30 cellular contexts compared by ENCODE assay signal in genomic region chr6:3076320-3076719, GRCh38. TPM values are rescaled to one million over a fixed set of nuclear protein-coding genes. Genes with fewer than 3 reads are reported as not detected.
DNase-seq lines count a peak whose midpoint lies in the region; ATAC-seq, FAIRE-seq and TF ChIP-seq lines count a peak whose summit lies in the region.
"Had no signal": no experiment of that assay in that cellular context is flagged by ENCODE, and none has a peak within 500 bp of the region (broad histone marks: within the 10 kb centered on the region; RNA-seq: fewer than 3 reads in every experiment).

No MANE protein-coding gene starts in this region.

- H3K27me3 ChIP-seq in BLaER1 treated with 17β-estradiol and CSF1 and Interleukin-3, amounts not matched to agents 10 nM and 100 nM: no peaks in the 10 kb centered on the region
- H3K27me3 ChIP-seq in CD8-positive, alpha-beta memory T cell (ENCODE audit: insufficient read depth, low read length, poor library complexity, severe bottlenecking): no peaks in the 10 kb centered on the region
- H3K27me3 ChIP-seq in OCI-LY1 (ENCODE audit: insufficient read depth, low read length) (no peaks in the 10 kb centered on the region), H1 (replicated peaks in 1 of 4; ENCODE audit: control insufficient read depth in 3 of 4, extremely low read depth in 1 of 4, insufficient read depth in 3 of 4, low read length in 3 of 4) (no peaks in the 10 kb centered on the region), tibial artery (no peaks in the 10 kb centered on the region)
- H3K27me3 ChIP-seq: BLaER1, gastroesophageal sphincter, hepatocyte, left lung had no signal

- no peak for ATAC-seq in GM18502 (IDR thresholded peaks at IDR 0.05; ENCODE audit: poor library complexity, unreplicated experiment)
- ATAC-seq: gastroesophageal sphincter, left lung, Panc1 had no signal

- CTCF ChIA-PET in CD8-positive, alpha-beta memory T cell (lab: Charles Lee): interaction anchor here (0.9 to 1.3 kb wide), 2 partner anchors 45 to 72 kb away, joined by 3 read pairs; no protein-coding TSS in a partner anchor
- CTCF ChIA-PET in H1 (lab: Charles Lee; ENCODE audit: partially characterized antibody): interaction anchor here (0.9 to 2.7 kb wide), 7 partner anchors 10 to 867 kb away, joined by 3 to 11 read pairs (median 3); no protein-coding TSS in a partner anchor

- H3K18ac ChIP-seq in H1 (ENCODE audit: extremely low read depth, low read length): 0 out of 2 replicates have a peak overlapping the region, but pooled peaks have one; percentile 27

- H3K56ac ChIP-seq in H1 (replicated peaks; ENCODE audit: insufficient read length, low read depth, low read length): no peak overlapping the region

- H4K91ac ChIP-seq in H1 (replicated peaks; ENCODE audit: insufficient read length, low read length): peak overlapping the region; percentile 19

- peak overlapping the region; percentile 53 for H4K5ac ChIP-seq in H1 (ENCODE audit: insufficient read length, low read depth, low read length)

- 0 out of 2 replicates have a peak overlapping the region, but pooled peaks have one; percentile 19 for H2BK20ac ChIP-seq in H1 (ENCODE audit: low read length)

- no peak for TF ChIP-seq POLR2A in H1 (IDR thresholded peaks at IDR 0.05; ENCODE audit: control extremely low read depth in 1 of 2, low read depth in 2 of 2, low read length in 2 of 2)

- no peak overlapping the region for H3K4me3 ChIP-seq in BLaER1 treated with 17β-estradiol and CSF1 and Interleukin-3, amounts not matched to agents 10 nM and 100 nM
- no peak overlapping the region for H3K4me3 ChIP-seq in CD8-positive, alpha-beta memory T cell (ENCODE audit: low read length)
- H3K4me3 ChIP-seq in OCI-LY1 (ENCODE audit: low read depth, low read length, poor library complexity, severe bottlenecking) (no peak overlapping the region), H1 (ENCODE audit: extremely low read depth in 1 of 4, insufficient read depth in 2 of 4, low read depth in 3 of 4, low read length in 4 of 4) (no peak overlapping the region; a peak in 1 of 8 replicates), tibial artery (no peak overlapping the region)
- H3K4me3 ChIP-seq: BLaER1, gastroesophageal sphincter, hepatocyte, left lung, smooth muscle cell had no signal

- H3K27ac ChIP-seq in BLaER1 treated with 17β-estradiol and CSF1 and Interleukin-3, amounts not matched to agents 10 nM and 100 nM: peak overlapping the region in 7 of 11 experiments; percentile 23 to 68 (median 58); a peak in 9 of 22 replicates
- H3K27ac ChIP-seq in CD8-positive, alpha-beta memory T cell (ENCODE audit: low read depth, low read length): no peak overlapping the region
- H3K27ac ChIP-seq in OCI-LY1 (ENCODE audit: low read depth, low read length, poor library complexity, severe bottlenecking) (peak overlapping the region; percentile 71), H1 (ENCODE audit: low read depth, low read length) (peak overlapping the region; percentile 36; the same call in 1 of the 2 replicates), tibial artery (no peak overlapping the region)
- H3K27ac ChIP-seq: BLaER1, gastroesophageal sphincter, hepatocyte, left lung, parathyroid adenoma, WERI-Rb-1 had no signal

- no peak overlapping the region for H4K8ac ChIP-seq in H1 (ENCODE audit: extremely low read depth, insufficient read depth, low read length)

- peak overlapping the region in 5 of 8 donors; percentile 63 to 96 (median 85) for H3K27ac Mint-ChIP-seq in CD8-positive, alpha-beta memory T cell

- H2BK15ac ChIP-seq in H1 (ENCODE audit: low read length): no peak overlapping the region

- no peak for TF ChIP-seq RAD21 in H1 (IDR thresholded peaks at IDR 0.05 in 1 of 2, conservative IDR thresholded peaks at IDR 0.05 in 1 of 2; ENCODE audit: low read depth in 2 of 2, low read length in 2 of 2)

- 0 out of 2 replicates have a peak, but pooled peaks cover 4% of the 10 kb centered on the region for H3F3A ChIP-seq in OCI-LY1 (ENCODE audit: insufficient read depth, low read length)

- WGBS in H1 (ENCODE audit: extremely low coverage in 1 of 2, insufficient coverage in 1 of 2, insufficient read length in 1 of 2, insufficient replicate concordance in 2 of 2, low coverage in 1 of 2, low lambda C conversion rate in 2 of 2, missing lambda C conversion rate in 1 of 2), 2 experiments: 80% methylated on average over 3 of the region's 3 CpGs; no CpG with 5 or more reads in 1 of the 2 experiments

- H3K36me3 Mint-ChIP-seq in CD8-positive, alpha-beta memory T cell: peaks cover 8 to 71% (median 20%) of the 10 kb centered on the region in 3 donors

- H2BK12ac ChIP-seq in H1 (ENCODE audit: low read depth, low read length): peak overlapping the region; percentile 64

- peaks cover 47 to 74% (median 60%) of the 10 kb centered on the region in 11 experiments for H3K36me3 ChIP-seq in BLaER1 treated with 17β-estradiol and CSF1 and Interleukin-3, amounts not matched to agents 10 nM and 100 nM
- H3K36me3 ChIP-seq in CD8-positive, alpha-beta memory T cell (ENCODE audit: insufficient read depth, low read length): peaks cover 37% of the 10 kb centered on the region
- H3K36me3 ChIP-seq in OCI-LY1 (ENCODE audit: insufficient read depth, low read length): peaks cover 48% of the 10 kb centered on the region
- peaks cover 0 to 41% (median 16%) of the 10 kb centered on the region in 4 experiments; a peak in 6 of 8 replicates for H3K36me3 ChIP-seq in H1 (ENCODE audit: control insufficient read depth in 2 of 4, insufficient read depth in 4 of 4, low read length in 3 of 4)
- peaks cover 42 to 48% (median 44%) of the 10 kb centered on the region in 3 donors for H3K36me3 ChIP-seq in tibial artery

- no peak for TF ChIP-seq CTCF in OCI-LY1 (IDR thresholded peaks at IDR 0.05; ENCODE audit: low read length)
- no peak for TF ChIP-seq CTCF in H1 (IDR thresholded peaks at IDR 0.05; ENCODE audit: control extremely low read depth in 1 of 3, insufficient read depth in 1 of 3, low read depth in 1 of 3, low read length in 3 of 3)
- TF ChIP-seq CTCF in tibial artery (IDR thresholded peaks at IDR 0.05): no peak

- peak overlapping the region in 2 of 7 donors; percentile 31 to 77 for H3K4me3 Mint-ChIP-seq in CD8-positive, alpha-beta memory T cell

- POLR2A ChIA-PET in CD8-positive, alpha-beta memory T cell (lab: Charles Lee): interaction anchor here (1.1 to 1.8 kb wide), 2 partner anchors 9 to 12 kb away, joined by 4 to 7 read pairs; no protein-coding TSS in a partner anchor
- POLR2A ChIA-PET in H1 (lab: Charles Lee; ENCODE audit: partially characterized antibody): interaction anchor here (0.6 to 2.2 kb wide), 13 partner anchors 8 to 1255 kb away, joined by 3 to 9 read pairs (median 5); no protein-coding TSS in a partner anchor

- no peaks in the 10 kb centered on the region for H3K27me3 Mint-ChIP-seq in CD8-positive, alpha-beta memory T cell
- H3K27me3 Mint-ChIP-seq: activated naive CD4-positive, alpha-beta T cell treated with anti-CD3 and anti-CD28 coated beads, Interleukin-2, amount 50 U/mL, for 24 hours had no signal

- TF ChIP-seq EP300 in H1 (IDR thresholded peaks at IDR 0.05; ENCODE audit: borderline replicate concordance in 1 of 2, low read depth in 2 of 2, low read length in 2 of 2): no peak

- H3K4me2 ChIP-seq in BLaER1 treated with 17β-estradiol and CSF1 and Interleukin-3, amounts not matched to agents 10 nM and 100 nM: peak overlapping the region in 8 of 11 experiments; percentile 68 to 85 (median 73); a peak in 14 of 22 replicates
- H3K4me2 ChIP-seq in OCI-LY1 (ENCODE audit: low read length) (peak overlapping the region; percentile 51; the same call in 1 of the 2 replicates), H1 (ENCODE audit: insufficient read depth in 1 of 2, low read depth in 2 of 2, low read length in 2 of 2) (peak overlapping the region in 1 of 2 experiments; percentile 67; a peak in 1 of 4 replicates)
- H3K4me2 ChIP-seq: hepatocyte, smooth muscle cell had no signal

- H3K79me1 ChIP-seq in H1 (ENCODE audit: low read depth, low read length): peaks cover 5% of the 10 kb centered on the region; the same call in 1 of the 2 replicates

- no peaks in the 10 kb centered on the region; the same call in 1 of the 2 replicates for H3K23me2 ChIP-seq in H1 (ENCODE audit: low read depth, low read length)

- no peak overlapping the region for H3K23ac ChIP-seq in H1 (ENCODE audit: insufficient read length)

- H3K4me1 ChIP-seq in BLaER1 treated with 17β-estradiol and CSF1 and Interleukin-3, amounts not matched to agents 10 nM and 100 nM: peaks cover 39 to 57% (median 48%) of the 10 kb centered on the region in 10 experiments
- peaks cover 20% of the 10 kb centered on the region for H3K4me1 ChIP-seq in CD8-positive, alpha-beta memory T cell (ENCODE audit: insufficient read depth, low read length)
- H3K4me1 ChIP-seq in OCI-LY1 (ENCODE audit: insufficient read depth, low read length, severe bottlenecking) (peaks cover 36% of the 10 kb centered on the region), H1 (replicated peaks in 1 of 4; ENCODE audit: control insufficient read depth in 3 of 4, insufficient read depth in 4 of 4, low read length in 3 of 4) (peaks cover 3 to 28% (median 12%) of the 10 kb centered on the region in 4 experiments; a peak in 6 of 7 replicates), tibial artery (peaks cover 0 to 22% (median 18%) of the 10 kb centered on the region in 4 donors)
- H3K4me1 ChIP-seq: parathyroid adenoma had no signal

- H2BK120ac ChIP-seq in H1 (replicated peaks; ENCODE audit: low read depth, low read length): no peak overlapping the region

- H3K79me2 ChIP-seq in OCI-LY1 (ENCODE audit: insufficient read depth, low read length) (peaks cover 44% of the 10 kb centered on the region), H1 (ENCODE audit: control insufficient read depth in 1 of 2, insufficient read depth in 2 of 2, low read length in 2 of 2) (peaks cover 3 to 39% of the 10 kb centered on the region in 2 experiments; a peak in 2 of 4 replicates)

- no peak overlapping the region; a peak in 1 of 22 replicates for H3K9ac ChIP-seq in BLaER1 treated with 17β-estradiol and CSF1 and Interleukin-3, amounts not matched to agents 10 nM and 100 nM
- peak overlapping the region; percentile 20; the same call in 1 of the 2 replicates for H3K9ac ChIP-seq in OCI-LY1 (ENCODE audit: low read length)
- no peak overlapping the region for H3K9ac ChIP-seq in H1 (replicated peaks in 1 of 4; ENCODE audit: extremely low read depth in 1 of 4, low read depth in 3 of 4, low read length in 3 of 4)
- H3K9ac ChIP-seq: BLaER1, parathyroid adenoma had no signal

- H2BK5ac ChIP-seq in H1 (ENCODE audit: low read depth, low read length): peak overlapping the region; percentile 99

- H3K14ac ChIP-seq in H1 (ENCODE audit: insufficient read length): no peak overlapping the region

- H2AK5ac ChIP-seq in H1 (ENCODE audit: low read depth, low read length): peak overlapping the region; percentile 95; the same call in 1 of the 2 replicates

- DNase-seq in CD8-positive, alpha-beta memory T cell: no peak
- DNase-seq in H1 (ENCODE audit: low read depth in 1 of 2, low spot score in 2 of 2) (no peak), hypothalamus (lab: John Stamatoyannopoulos, UW) (no peak), tibial artery (no peak), SHP77 treated with DMSO at 0.1 percent for 48 hours (lab: John Stamatoyannopoulos, UW) (no peak)
- DNase-seq: activated CD4-positive, alpha-beta T cell treated with anti-CD3 and anti-CD28 coated beads, Interleukin-2, amount 50 U/mL, for 1 hour; GDM1; left lung; mesenchymal stem cell; NCI-H1436 treated with DMSO at 0.1 percent for 48 hours; NCI-H2081 treated with DMSO at 0.1 percent for 48 hours; NCI-H226; NCI-H69; SHP77; stimulated activated CD4-positive, alpha-beta T cell treated with anti-CD3 and anti-CD28 coated beads, Interleukin-1b, Interleukin-23, amount 100 ng/mL, for 48 hours; stimulated activated naive CD8-positive, alpha-beta T cell treated with anti-CD3 and anti-CD28 coated beads, Interleukin-15, Interleukin-2, amounts not matched to agents 100 U/mL and 50 U/mL, for 24 hours; T1000; WERI-Rb-1 had no signal

- H3K9me3 Mint-ChIP-seq in CD8-positive, alpha-beta memory T cell: no peaks in the 10 kb centered on the region
- H3K9me3 Mint-ChIP-seq: activated naive CD4-positive, alpha-beta T cell treated with anti-CD3 and anti-CD28 coated beads, Interleukin-2, amount 50 U/mL, for 24 hours; activated T-helper 1 cell treated with anti-CD3 and anti-CD28 coated beads, Interleukin-12 subunit alpha, Interleukin-12 subunit beta, Interleukin-2, Interleukin-4 antibody, amounts not matched to agents 30 ng/mL and 10 ng/mL and 1 ng/mL, durations not matched to agents 14 hours and 24 hours and 36 hours had no signal

- intact Hi-C loops in tibial artery (cut with DNase I; ENCODE audit: low total_unique reads): no loop called here

- no peak overlapping the region for H3K4ac ChIP-seq in H1 (replicated peaks; ENCODE audit: insufficient read length, low read depth, low read length)

- H3K9me3 ChIP-seq in BLaER1 treated with 17β-estradiol and CSF1 and Interleukin-3, amounts not matched to agents 10 nM and 100 nM (replicated peaks in 1 of 11): peaks cover 0 to 14% (median 10%) of the 10 kb centered on the region in 11 experiments; a peak in 10 of 22 replicates
- H3K9me3 ChIP-seq in CD8-positive, alpha-beta memory T cell (ENCODE audit: low read length): no peaks in the 10 kb centered on the region
- H3K9me3 ChIP-seq in OCI-LY1 (ENCODE audit: low read length) (no peaks in the 10 kb centered on the region), H1 (ENCODE audit: insufficient read depth in 2 of 2, low read depth in 1 of 2, low read length in 1 of 2) (peaks cover 0 to 5% of the 10 kb centered on the region in 2 experiments; a peak in 2 of 4 replicates), tibial artery (no peaks in the 10 kb centered on the region)
- H3K9me3 ChIP-seq: gastroesophageal sphincter, left lung had no signal

- H3K4me1 Mint-ChIP-seq in CD8-positive, alpha-beta memory T cell: peaks cover 59 to 73% (median 69%) of the 10 kb centered on the region in 3 donors

- peaks cover 0 to 90% (median 29%) of the 10 kb centered on the region in 11 experiments; a peak in 14 of 22 replicates for H4K20me1 ChIP-seq in BLaER1 treated with 17β-estradiol and CSF1 and Interleukin-3, amounts not matched to agents 10 nM and 100 nM
- H4K20me1 ChIP-seq in OCI-LY1 (ENCODE audit: insufficient read depth, low read length): no peaks in the 10 kb centered on the region
- H4K20me1 ChIP-seq in H1 (replicated peaks in 1 of 2; ENCODE audit: control insufficient read depth in 1 of 2, insufficient read depth in 2 of 2, low read length in 2 of 2): no peaks in the 10 kb centered on the region

- no peak overlapping the region for H2AFZ ChIP-seq in OCI-LY1 (ENCODE audit: low read length)
- H2AFZ ChIP-seq in H1 (ENCODE audit: low read length): no peak overlapping the region
- H2AFZ ChIP-seq: hepatocyte, parathyroid adenoma had no signal

- FAIRE-seq in H1 (lab: Jason Lieb, UNC): no peak
- FAIRE-seq: islet of Langerhans had no signal

- H3K9me2 ChIP-seq in OCI-LY1 (ENCODE audit: low read depth, low read length): no peaks in the 10 kb centered on the region

RNA-seq across cellular contexts. Expression of gene RIPK1, which starts 8.0 kb away (rescaled TPM):
- total RNA-seq in CD8-positive, alpha-beta memory T cell: 10 to 100 TPM; 21.7 to 22.1 TPM
- polyA plus RNA-seq in CD8-positive, alpha-beta memory T cell: 25.1 TPM
- 20.7 and 22.9 TPM in 2 replicates for total RNA-seq in H1 (2021; fragmentation: NEBNext Ultra II Directional; extraction: Animal tissue kit (Norgen Biotek cat#: 25700))
- polyA plus RNA-seq in H1 (2011; rRNA removed): 5.5 and 5.9 TPM in 2 replicates
- polyA plus RNA-seq in H1 (2011; cell fraction: cytosol; rRNA removed): 9.7 TPM
- polyA plus RNA-seq in H1 (2011; cell fraction: nucleus; rRNA removed): 8.1 TPM
- polyA plus RNA-seq in H1 (2012, experiment 1 of 2): 9.6 to 15.1 TPM (median 12.2 TPM) in 4 replicates
- 1.5 TPM for polyA plus RNA-seq in H1 (2012, experiment 2 of 2)
- polyA plus RNA-seq in H1 (2013, experiment 1 of 2): 11.9 TPM
- 12.2 TPM for polyA plus RNA-seq in H1 (2013, experiment 2 of 2)
- polyA minus RNA-seq in H1 (2011; rRNA and poly(A)+ RNA removed): 12.2 and 18.1 TPM in 2 replicates
- 6.1 TPM for polyA minus RNA-seq in H1 (2011; cell fraction: cytosol; rRNA and poly(A)+ RNA removed)
- polyA minus RNA-seq in H1 (2011; cell fraction: nucleus; rRNA and poly(A)+ RNA removed): 6.8 TPM

RNA-seq across cellular contexts. Expression of gene BPHL, which starts 42.2 kb away (rescaled TPM):
- 10 to 100 TPM; 10.5 to 10.7 TPM for total RNA-seq in CD8-positive, alpha-beta memory T cell
- 6.5 TPM for polyA plus RNA-seq in CD8-positive, alpha-beta memory T cell
- 36.4 and 36.6 TPM in 2 replicates for total RNA-seq in H1 (2021; fragmentation: NEBNext Ultra II Directional; extraction: Animal tissue kit (Norgen Biotek cat#: 25700))
- polyA plus RNA-seq in H1 (2011; rRNA removed): 21.8 and 24.4 TPM in 2 replicates
- polyA plus RNA-seq in H1 (2011; cell fraction: cytosol; rRNA removed): 30.2 TPM
- polyA plus RNA-seq in H1 (2011; cell fraction: nucleus; rRNA removed): 25.8 TPM
- polyA plus RNA-seq in H1 (2012, experiment 1 of 2): 38.7 to 44.5 TPM (median 39.5 TPM) in 4 replicates
- 19.9 TPM for polyA plus RNA-seq in H1 (2012, experiment 2 of 2)
- polyA plus RNA-seq in H1 (2013, experiment 1 of 2): 38.8 TPM
- polyA plus RNA-seq in H1 (2013, experiment 2 of 2): 35.0 TPM
- polyA minus RNA-seq in H1 (2011; rRNA and poly(A)+ RNA removed): 17.2 and 21.9 TPM in 2 replicates
- polyA minus RNA-seq in H1 (2011; cell fraction: cytosol; rRNA and poly(A)+ RNA removed): 14.6 TPM
- polyA minus RNA-seq in H1 (2011; cell fraction: nucleus; rRNA and poly(A)+ RNA removed): 29.6 TPM

Comparison
In these comparisons a context has a peak if more than half of its experiments do, and no peak if none do; other contexts are left out.
1. H3K27ac ChIP-seq: peak in BLaER1 treated with 17β-estradiol and CSF1 and Interleukin-3, amounts not matched to agents 10 nM and 100 nM (7 of 11), OCI-LY1 (single experiment) and H1 (single experiment); none in CD8-positive, alpha-beta memory T cell (single experiment) and tibial artery (0 of 2).